ENCODE assay signal across 1 cellular context in genomic region chr1:176826265-176826664, GRCh38.
TF ChIP-seq lines count a peak whose summit lies in the region.

No MANE protein-coding gene starts in this region.

TF ChIP-seq in K562, 482 proteins besides CTCF, POLR2A, EP300 and RAD21:
- TF ChIP-seq KLF1 (tag; IDR thresholded peaks at IDR 0.05) (no peak), PRDM10 (IDR thresholded peaks at IDR 0.05; ENCODE audit: partially characterized antibody) (peak; percentile 30)
